ENCODE assay signal across 26 cellular contexts in genomic region chr10:13725594-13725993, GRCh38.
"Had no signal": no experiment of that assay in that cellular context is flagged by ENCODE, and none has a peak within 500 bp of the region (broad histone marks: within the 10 kb centered on the region; RNA-seq: fewer than 3 reads in every experiment).

No MANE protein-coding gene starts in this region.

- H3K27ac ChIP-seq: left lung, lower lobe of right lung, prostate gland, sigmoid colon, spleen, suprapubic skin, upper lobe of left lung, vagina had no signal

- H3K36me3 Mint-ChIP-seq: natural killer cell treated with Interleukin-12 subunit alpha and Interleukin-12 subunit beta and Interleukin-15 and Interleukin-18, amount 100 ng/mL, for 72 hours; stimulated activated effector memory CD8-positive, alpha-beta T cell treated with anti-CD3 and anti-CD28 coated beads, Interleukin-12 subunit alpha, Interleukin-12 subunit beta, amount 100 ng/mL, for 72 hours had no signal

- H3K27me3 Mint-ChIP-seq: naive thymus-derived CD4-positive, alpha-beta T cell; stimulated activated naive CD8-positive, alpha-beta T cell treated with anti-CD3 and anti-CD28 coated beads, Interleukin-15, Interleukin-2, amounts not matched to agents 100 ng/mL and 50 ng/mL, for 24 hours had no signal

- H3K27ac Mint-ChIP-seq: naive thymus-derived CD4-positive, alpha-beta T cell; natural killer cell treated with Interleukin-12 subunit alpha and Interleukin-12 subunit beta and Interleukin-15 and Interleukin-18, amount 100 ng/mL, for 72 hours; stimulated activated effector memory CD8-positive, alpha-beta T cell treated with anti-CD3 and anti-CD28 coated beads, Interleukin-12 subunit alpha, Interleukin-12 subunit beta, amount 100 ng/mL, for 72 hours; stimulated activated naive CD8-positive, alpha-beta T cell treated with anti-CD3 and anti-CD28 coated beads, Interleukin-15, Interleukin-2, amounts not matched to agents 100 ng/mL and 50 ng/mL, for 24 hours had no signal

- H3K4me1 ChIP-seq: left lung, lower lobe of right lung, prostate gland, sigmoid colon, upper lobe of left lung had no signal

- H3K9me3 ChIP-seq: left lung, lower lobe of right lung, mucosa of descending colon, ovary, prostate gland, sigmoid colon, suprapubic skin, tibial nerve, upper lobe of left lung, vagina had no signal

- H3K4me1 Mint-ChIP-seq: naive thymus-derived CD4-positive, alpha-beta T cell; stimulated activated effector memory CD8-positive, alpha-beta T cell treated with anti-CD3 and anti-CD28 coated beads, Interleukin-12 subunit alpha, Interleukin-12 subunit beta, amount 100 ng/mL, for 72 hours had no signal

- FAIRE-seq: islet of Langerhans, kidney, small intestine had no signal

- DNase-seq: hippocampal formation; kidney; left colon; left lung; lower lobe of right lung; mammary epithelial cell; midbrain; mucosa of descending colon; naive thymus-derived CD4-positive, alpha-beta T cell; retina; right cardiac atrium; sigmoid colon; small intestine; spleen; stimulated activated CD4-positive, alpha-beta T cell treated with anti-CD3 and anti-CD28 coated beads, Interleukin-4, amount 100 ng/mL, for 24 hours; stimulated activated naive CD4-positive, alpha-beta T cell; upper lobe of left lung had no signal

- H3K27me3 ChIP-seq: left lung, ovary, sigmoid colon, spleen, suprapubic skin, tibial nerve, upper lobe of left lung, vagina had no signal

- H3K4me3 Mint-ChIP-seq: naive thymus-derived CD4-positive, alpha-beta T cell; natural killer cell treated with Interleukin-12 subunit alpha and Interleukin-12 subunit beta and Interleukin-15 and Interleukin-18, amount 100 ng/mL, for 72 hours; stimulated activated effector memory CD8-positive, alpha-beta T cell treated with anti-CD3 and anti-CD28 coated beads, Interleukin-12 subunit alpha, Interleukin-12 subunit beta, amount 100 ng/mL, for 72 hours; stimulated activated naive CD8-positive, alpha-beta T cell treated with anti-CD3 and anti-CD28 coated beads, Interleukin-15, Interleukin-2, amounts not matched to agents 100 ng/mL and 50 ng/mL, for 24 hours had no signal

- ATAC-seq: left colon; left lung; lower lobe of right lung; mucosa of descending colon; naive thymus-derived CD4-positive, alpha-beta T cell; natural killer cell treated with Interleukin-12 subunit alpha and Interleukin-12 subunit beta and Interleukin-15 and Interleukin-18, amount 100 ng/mL, for 72 hours; right cardiac atrium; stimulated activated effector memory CD8-positive, alpha-beta T cell treated with anti-CD3 and anti-CD28 coated beads, Interleukin-12 subunit alpha, Interleukin-12 subunit beta, amount 100 ng/mL, for 72 hours had no signal

- H3K9me3 Mint-ChIP-seq: natural killer cell treated with Interleukin-12 subunit alpha and Interleukin-12 subunit beta and Interleukin-15 and Interleukin-18, amount 100 ng/mL, for 72 hours; stimulated activated effector memory CD8-positive, alpha-beta T cell treated with anti-CD3 and anti-CD28 coated beads, Interleukin-12 subunit alpha, Interleukin-12 subunit beta, amount 100 ng/mL, for 72 hours had no signal

- H3K36me3 ChIP-seq: left lung, lower lobe of right lung, ovary, prostate gland, sigmoid colon, spleen, suprapubic skin, upper lobe of left lung, vagina had no signal

- H3K4me3 ChIP-seq: left lung, lower lobe of right lung, mucosa of descending colon, ovary, prostate gland, sigmoid colon, spleen, suprapubic skin, tibial nerve, upper lobe of left lung, vagina had no signal
